Comparison of ENCODE assay signal across 25 cellular contexts in genomic region chr10:98020254-98020653, GRCh38. TPM values are rescaled to one million over a fixed set of nuclear protein-coding genes. Genes with fewer than 3 reads are reported as not detected.
"Had no signal": no experiment of that assay in that cellular context is flagged by ENCODE, and none has a peak within 500 bp of the region (broad histone marks: within the 10 kb centered on the region; RNA-seq: fewer than 3 reads in every experiment).

No MANE protein-coding gene starts in this region.

- DNase-seq: colonic mucosa; cortex of kidney; effector CD8-positive, alpha-beta T cell; effector memory CD8-positive, alpha-beta T cell; erythroblast; esophagus squamous epithelium; foreskin fibroblast; foreskin melanocyte; gastrocnemius medialis; glutamatergic neuron; heart right ventricle; hippocampal formation; left cardiac atrium; left lung; left ventricle myocardium superior; lower lobe of right lung; mesenchymal stem cell; mucosa of descending colon; naive B cell had no signal

- H3K9me3 ChIP-seq: colonic mucosa, esophagus squamous epithelium, gastrocnemius medialis, heart right ventricle, left lung, lower lobe of right lung, mucosa of descending colon had no signal

- H3K27ac ChIP-seq: colonic mucosa, epithelial cell of prostate, esophagus squamous epithelium, gastrocnemius medialis, heart right ventricle, left lung, lower lobe of right lung had no signal

- FAIRE-seq: endometrium, islet of Langerhans, keratinocyte had no signal

- H3K4me3 ChIP-seq: colonic mucosa, esophagus squamous epithelium, gastrocnemius medialis, heart right ventricle, left lung, lower lobe of right lung, mucosa of descending colon had no signal

- ATAC-seq: effector memory CD8-positive, alpha-beta T cell; esophagus mucosa; gastrocnemius medialis; heart right ventricle; left cardiac atrium; left lung; left ventricle myocardium superior; lower lobe of right lung; mucosa of descending colon had no signal

- H3K4me1 ChIP-seq: colonic mucosa, esophagus squamous epithelium, gastrocnemius medialis, heart right ventricle, left lung, lower lobe of right lung had no signal

- H3K36me3 ChIP-seq: colonic mucosa, esophagus squamous epithelium, gastrocnemius medialis, heart right ventricle, left lung, lower lobe of right lung had no signal

- H3K27me3 ChIP-seq: colonic mucosa had no signal

RNA-seq across cellular contexts. Expression of gene CRTAC1, which starts 10.2 kb away (rescaled TPM):
- total RNA-seq: myocyte had no signal
- polyA plus RNA-seq: keratinocyte had no signal
